8 cellular contexts compared by ENCODE assay signal in the genomic region with DNA sequence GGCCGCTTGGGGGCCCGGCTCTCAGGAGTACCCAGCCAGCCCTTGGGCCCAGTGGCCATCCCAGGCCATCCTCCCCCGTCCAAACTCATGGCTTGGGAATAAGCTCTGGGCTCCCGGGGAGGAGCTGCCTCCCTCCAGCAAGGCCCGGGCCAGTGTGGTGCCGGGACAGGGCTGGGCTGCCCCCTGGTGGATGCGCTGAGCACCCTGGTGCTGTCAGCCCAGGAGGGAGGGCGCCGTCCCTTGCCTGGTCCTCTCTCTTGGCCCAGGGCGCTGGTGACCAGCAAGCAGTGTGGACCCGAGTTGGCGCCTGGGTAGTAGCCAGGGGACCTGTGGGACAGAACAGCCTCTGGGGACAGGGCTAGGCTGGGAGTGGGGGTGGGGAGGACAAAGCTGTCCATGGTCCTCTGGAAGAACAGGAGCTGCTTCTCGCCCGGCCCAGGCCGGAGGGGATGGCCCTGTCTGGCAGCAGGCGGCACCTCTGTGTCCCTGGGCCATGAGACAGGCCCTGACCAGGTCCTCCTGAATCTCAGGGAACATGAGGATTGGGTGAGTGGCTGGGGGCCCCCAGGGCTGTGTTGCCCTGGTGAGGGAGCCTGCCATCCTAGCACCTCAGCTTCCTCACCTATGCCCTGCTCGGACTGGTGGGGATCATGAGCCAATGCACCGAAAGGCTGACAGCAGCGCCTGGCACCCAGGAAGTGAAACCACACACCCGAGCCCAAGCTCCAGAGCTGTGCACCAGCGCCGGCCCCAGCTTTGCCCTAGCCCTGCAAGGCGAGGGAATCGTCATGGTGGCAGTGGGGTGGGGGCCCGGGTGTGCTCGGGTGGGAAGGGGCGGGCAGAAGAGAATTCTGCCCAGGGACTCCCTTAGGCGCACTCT. TPM values are rescaled to one million over a fixed set of nuclear protein-coding genes. Genes with fewer than 3 reads are reported as not detected.
DNase-seq lines count a peak whose midpoint lies in the region; ATAC-seq and TF ChIP-seq lines count a peak whose summit lies in the region.

No MANE protein-coding gene starts in this region.

- H3K4me2 ChIP-seq in parathyroid adenoma (ENCODE audit: low read length), result no peak overlapping the region

- H3K79me2 ChIP-seq in parathyroid adenoma, result no peaks in the 10 kb centered on the region

- TF ChIP-seq POLR2A in gastroesophageal sphincter (IDR thresholded peaks at IDR 0.05) (no peak), transverse colon (IDR thresholded peaks at IDR 0.05) (no peak)

- no peaks in the 10 kb centered on the region for H3K27me3 Mint-ChIP-seq in Calu3 (ENCODE audit: unreplicated experiment)

- DNase-seq in Calu3 (peak; percentile 63), HFF-Myc (ENCODE audit: extremely low read depth, low read depth) (peak; percentile 29), SJSA1 (ENCODE audit: low read depth in 1 of 2, low spot score in 2 of 2) (peak; percentile 82 to 88), activated gamma-delta T cell (lab: John Stamatoyannopoulos, UW) (peak; percentile 43), transverse colon (peak; percentile 82)

- H3K9ac ChIP-seq in parathyroid adenoma, result no peak overlapping the region

- no peak overlapping the region for H3K4me3 Mint-ChIP-seq in Calu3 (ENCODE audit: low read depth, unreplicated experiment)

- no peaks in the 10 kb centered on the region for H3K9me3 Mint-ChIP-seq in Calu3 (ENCODE audit: low read depth, unreplicated experiment)

- ATAC-seq in gastroesophageal sphincter (peak; percentile 95), HG02588 (IDR thresholded peaks at IDR 0.05; ENCODE audit: unreplicated experiment) (no peak)

- WGBS in gastroesophageal sphincter (ENCODE audit: low coverage in 1 of 2), 2 donors, result 100% methylated on average over 1 of the region's 28 CpGs
- 53% methylated on average over 15 of the region's 28 CpGs; no CpG with 5 or more reads in 1 of the 2 donors for WGBS in transverse colon (ENCODE audit: low coverage in 1 of 2), 2 donors

- H3K27me3 ChIP-seq in SJSA1 (replicated peaks), result no peaks in the 10 kb centered on the region
- no peaks in the 10 kb centered on the region for H3K27me3 ChIP-seq in gastroesophageal sphincter
- H3K27me3 ChIP-seq in parathyroid adenoma (ENCODE audit: control insufficient read depth, insufficient read depth, low read length), result no peaks in the 10 kb centered on the region
- no peaks in the 10 kb centered on the region for H3K27me3 ChIP-seq in transverse colon

- H3K4me1 Mint-ChIP-seq in Calu3 (ENCODE audit: low read depth, unreplicated experiment), result no peaks in the 10 kb centered on the region

- BruUV-seq in Calu3 (replicated peaks; lab: Mats Ljungman, UMichigan), result no TSS peak

- CTCF ChIA-PET in Calu3 (lab: Charles Lee), result interaction anchor here (0.8 to 2.2 kb wide), 5 partner anchors 9 to 279 kb away, joined by 3 to 16 read pairs (median 4); a partner anchor contains a TSS

- H3K27ac ChIP-seq in SJSA1 (no peak overlapping the region), gastroesophageal sphincter (peak overlapping the region in 2 of 4 donors; percentile 42 to 52), parathyroid adenoma (no peak overlapping the region), transverse colon (no peak overlapping the region)

- peaks cover 9% of the 10 kb centered on the region for H3K36me3 Mint-ChIP-seq in Calu3 (ENCODE audit: insufficient read depth, unreplicated experiment)

- H3K9me3 ChIP-seq in SJSA1 (replicated peaks), result no peaks in the 10 kb centered on the region
- no peaks in the 10 kb centered on the region for H3K9me3 ChIP-seq in gastroesophageal sphincter
- H3K9me3 ChIP-seq in parathyroid adenoma (ENCODE audit: control insufficient read depth, low read length), result no peaks in the 10 kb centered on the region
- no peaks in the 10 kb centered on the region for H3K9me3 ChIP-seq in transverse colon

- no peak overlapping the region for H2AFZ ChIP-seq in parathyroid adenoma

- H3K36me3 ChIP-seq in SJSA1 (peaks cover 2% of the 10 kb centered on the region; the same call in 1 of the 2 replicates), gastroesophageal sphincter (peaks cover 0 to 8% of the 10 kb centered on the region in 2 donors), parathyroid adenoma (ENCODE audit: control insufficient read depth, insufficient read depth, low read length) (no peaks in the 10 kb centered on the region), transverse colon (no peaks in the 10 kb centered on the region)

- in situ Hi-C loops in transverse colon (cut with MboI; ENCODE audit: low pct_ligation_motif_present in 1 of 4, low pct_unique_long_range_greater_than_20kb in 1 of 4, low sequenced_read_pairs in 3 of 4), result loop anchor here in 2 of 4 donors (10.0 kb wide), 1 partner anchor 187 kb away; a partner anchor contains a TSS

- TF ChIP-seq EP300 in gastroesophageal sphincter (IDR thresholded peaks at IDR 0.05) (no peak), transverse colon (IDR thresholded peaks at IDR 0.05; ENCODE audit: low read depth) (no peak)

- no peak overlapping the region for H3K27ac Mint-ChIP-seq in Calu3 (ENCODE audit: unreplicated experiment)

- TF ChIP-seq CTCF in Calu3 (IDR thresholded peaks at IDR 0.05; ENCODE audit: unreplicated experiment), result peak; percentile 49
- TF ChIP-seq CTCF in HFF-Myc (IDR thresholded peaks at IDR 0.05; ENCODE audit: low read depth, low read length, missing control alignments), result peak; percentile 89
- TF ChIP-seq CTCF in gastroesophageal sphincter (IDR thresholded peaks at IDR 0.05), result peak in 3 of 4 experiments; percentile 97 to 98 (median 98)
- TF ChIP-seq CTCF in parathyroid adenoma (IDR thresholded peaks at IDR 0.05), result peak; percentile 69
- TF ChIP-seq CTCF in transverse colon (IDR thresholded peaks at IDR 0.05), result peak; percentile 83 to 96 (median 92)

- intact Hi-C loops in Calu3 (cut with micrococcal nuclease; ENCODE audit: unreplicated experiment) (loop anchor here (5.0 kb wide), 1 partner anchor 185 kb away; no protein-coding TSS in a partner anchor), transverse colon (cut with DNase I; ENCODE audit: low total_unique reads) (loop anchor here (2.0 kb wide), 1 partner anchor 185 kb away; no protein-coding TSS in a partner anchor)

- H3K4me3 ChIP-seq in HFF-Myc (replicated peaks; ENCODE audit: low read depth, low read length) (no peak overlapping the region), SJSA1 (no peak overlapping the region), gastroesophageal sphincter (no peak overlapping the region), parathyroid adenoma (ENCODE audit: low read depth, low read length) (no peak overlapping the region), transverse colon (no peak overlapping the region)

- peaks cover 15% of the 10 kb centered on the region for H3K4me1 ChIP-seq in SJSA1 (replicated peaks)
- peaks cover 0 to 18% (median 5%) of the 10 kb centered on the region in 3 donors for H3K4me1 ChIP-seq in gastroesophageal sphincter
- no peaks in the 10 kb centered on the region for H3K4me1 ChIP-seq in parathyroid adenoma
- H3K4me1 ChIP-seq in transverse colon, result peaks cover 0 to 10% (median 2%) of the 10 kb centered on the region in 4 donors

RNA-seq across cellular contexts. Expression of a gene that starts 9.4 kb away (rescaled TPM):
- total RNA-seq in Calu3 (2022), result 23.2 and 25.9 TPM in 2 replicates
- 2.3 and 5.0 TPM in 2 replicates for total RNA-seq in SJSA1 (2014; rRNA removed; shearing (Covaris generic))
- 10 to 100 TPM in 1 of 4 donors, 1 to 10 TPM in 3; 5.0 to 14.6 (median 9.2) TPM for total RNA-seq in gastroesophageal sphincter
- total RNA-seq in transverse colon, result 10 to 100 TPM in 3 of 4 donors, 1 to 10 TPM in 1; 3.0 to 34.0 (median 12.5) TPM

RNA-seq across cellular contexts. Expression of a gene that starts 9.7 kb away (rescaled TPM):
- total RNA-seq in Calu3 (2022) (118 and 120 TPM in 2 replicates), gastroesophageal sphincter (10 to 100 TPM; 54.4 to 78.6 (median 69.8) TPM), transverse colon (100 to 1,000 TPM in 3 of 4 donors, 10 to 100 TPM in 1; 36.2 to 129 (median 111) TPM)
- total RNA-seq in SJSA1 (2014; rRNA removed; shearing (Covaris generic)), result 90.3 and 269 TPM in 2 replicates

RNA-seq across cellular contexts. Expression of a gene that starts 30.4 kb away (rescaled TPM):
- 22.3 and 24.0 TPM in 2 replicates for total RNA-seq in Calu3 (2022)
- 29.3 and 37.3 TPM in 2 replicates for total RNA-seq in SJSA1 (2014; rRNA removed; shearing (Covaris generic))
- 10 to 100 TPM; 18.2 to 30.0 (median 21.6) TPM for total RNA-seq in gastroesophageal sphincter
- 10 to 100 TPM; 16.9 to 28.8 (median 21.3) TPM for total RNA-seq in transverse colon

Comparison
In these comparisons a context has a peak if more than half of its experiments do, and no peak if none do; other contexts are left out.
1. DNase-seq: peak in every context shown above with its lines; median percentile 85 in SJSA1; 82 in transverse colon; 63 in Calu3; 43 in activated gamma-delta T cell; 29 in HFF-Myc.